Comparison of ENCODE assay signal across 23 cellular contexts in genomic region chr6:6861995-6862394, GRCh38.
A peak's percentile ranks its signal among the peaks of the same experiment; 100 is the strongest.
DNase-seq lines count a peak whose midpoint lies in the region; ATAC-seq, FAIRE-seq and TF ChIP-seq lines count a peak whose summit lies in the region.
"Had no signal": no experiment of that assay in that cellular context is flagged by ENCODE, and none has a peak within 500 bp of the region (broad histone marks: within the 10 kb centered on the region; RNA-seq: fewer than 3 reads in every experiment).

No MANE protein-coding gene starts in this region.

- H3K27ac ChIP-seq in HepG2 (ENCODE audit: extremely low read length, insufficient read depth, low read length) (no peak overlapping the region), right lobe of liver (no peak overlapping the region), hepatocyte (peak overlapping the region; percentile 83), small intestine (ENCODE audit: low read depth in 1 of 2, low read length in 1 of 2) (peak overlapping the region; percentile 38 to 40), SJCRH30 (no peak overlapping the region)
- H3K27ac ChIP-seq: 22Rv1, BLaER1, C4-2B had no signal

- no peaks in the 10 kb centered on the region for H3K36me3 ChIP-seq in HepG2 (replicated peaks in 1 of 2; ENCODE audit: control insufficient read depth in 1 of 2, insufficient read depth in 2 of 2, low read length in 2 of 2)
- no peaks in the 10 kb centered on the region for H3K36me3 ChIP-seq in right lobe of liver
- H3K36me3 ChIP-seq in hepatocyte (replicated peaks; ENCODE audit: insufficient read depth, low read depth): no peaks in the 10 kb centered on the region
- no peaks in the 10 kb centered on the region for H3K36me3 ChIP-seq in small intestine (ENCODE audit: control insufficient read depth in 2 of 2, insufficient read depth in 2 of 2, low read length in 2 of 2)
- H3K36me3 ChIP-seq in SJCRH30: no peaks in the 10 kb centered on the region
- H3K36me3 ChIP-seq: BLaER1, HAP-1 had no signal

- H3K27me3 ChIP-seq in HepG2 (ENCODE audit: control insufficient read depth in 1 of 2, insufficient read depth in 2 of 2, low read length in 2 of 2) (peaks cover 0 to 9% of the 10 kb centered on the region in 2 experiments; a peak in 1 of 5 replicates), right lobe of liver (no peaks in the 10 kb centered on the region), hepatocyte (no peaks in the 10 kb centered on the region), small intestine (ENCODE audit: control insufficient read depth in 2 of 2, insufficient read depth in 2 of 2, low read length in 2 of 2) (no peaks in the 10 kb centered on the region), SJCRH30 (no peaks in the 10 kb centered on the region)
- H3K27me3 ChIP-seq: BLaER1 had no signal

- DNase-seq in HepG2 (ENCODE audit: low spot score) (no peak), right lobe of liver (no peak), hepatocyte (ENCODE audit: low spot score) (no peak), small intestine (no peak), SJCRH30 (no peak)
- DNase-seq in activated naive CD4-positive, alpha-beta T cell treated with anti-CD3 and anti-CD28 coated beads, Interleukin-2, amount 50 U/mL, for 72 hours (ENCODE audit: low spot score in 2 of 2): no peak
- DNase-seq: CD4-positive, CD25-positive, alpha-beta regulatory T cell; CD8-positive, alpha-beta T cell; DMS153; DND-41; GOT3; HFFc6 had no signal

- H3K36me3 Mint-ChIP-seq in activated naive CD4-positive, alpha-beta T cell treated with anti-CD3 and anti-CD28 coated beads, Interleukin-2, amount 50 U/mL, for 72 hours: no peaks in the 10 kb centered on the region
- H3K36me3 Mint-ChIP-seq: CD4-positive, CD25-positive, alpha-beta regulatory T cell; CD8-positive, alpha-beta T cell had no signal

- H3K79me2 ChIP-seq in HepG2 (ENCODE audit: insufficient read depth, low read length) (no peaks in the 10 kb centered on the region), hepatocyte (no peaks in the 10 kb centered on the region)

- no peak for TF ChIP-seq RAD21 in HepG2 (CRISPR knock-in tag; IDR thresholded peaks at IDR 0.05)

- POLR2A ChIA-PET in HepG2 (lab: Yijun Ruan, JAX): no interaction called here

- H4K20me1 ChIP-seq in HepG2 (ENCODE audit: insufficient read depth, low read length): no peaks in the 10 kb centered on the region
- no peaks in the 10 kb centered on the region for H4K20me1 ChIP-seq in hepatocyte (ENCODE audit: insufficient read depth, poor library complexity, severe bottlenecking)
- H4K20me1 ChIP-seq: BLaER1 had no signal

- H3K9me2 ChIP-seq in hepatocyte (replicated peaks; ENCODE audit: insufficient read depth): no peaks in the 10 kb centered on the region

- CTCF ChIA-PET in HepG2 (lab: Yijun Ruan, JAX; ENCODE audit: low intra/inter-chr PET ratio, low total read pairs): no interaction called here

- H3K9me3 Mint-ChIP-seq in activated naive CD4-positive, alpha-beta T cell treated with anti-CD3 and anti-CD28 coated beads, Interleukin-2, amount 50 U/mL, for 72 hours: no peaks in the 10 kb centered on the region
- H3K9me3 Mint-ChIP-seq: CD4-positive, CD25-positive, alpha-beta regulatory T cell; CD8-positive, alpha-beta T cell had no signal

- peaks cover 5% of the 10 kb centered on the region; the same call in 1 of the 2 replicates for H3K4me1 ChIP-seq in HepG2 (ENCODE audit: insufficient read depth, low read length)
- peaks cover 0 to 19% (median 7%) of the 10 kb centered on the region in 4 donors for H3K4me1 ChIP-seq in right lobe of liver
- peaks cover 4% of the 10 kb centered on the region for H3K4me1 ChIP-seq in hepatocyte (ENCODE audit: insufficient read depth)
- peaks cover 0 to 2% of the 10 kb centered on the region in 2 donors for H3K4me1 ChIP-seq in small intestine (ENCODE audit: control insufficient read depth in 2 of 2, insufficient read depth in 1 of 2, low read depth in 1 of 2, low read length in 1 of 2)
- no peaks in the 10 kb centered on the region for H3K4me1 ChIP-seq in SJCRH30
- H3K4me1 ChIP-seq: HAP-1 had no signal

- TF ChIP-seq CTCF in HepG2 (CRISPR knock-in tag; IDR thresholded peaks at IDR 0.05) (no peak), right lobe of liver (IDR thresholded peaks at IDR 0.05) (no peak), hepatocyte (IDR thresholded peaks at IDR 0.05; ENCODE audit: poor library complexity) (no peak)

- no peak overlapping the region for H3K9ac ChIP-seq in HepG2 (ENCODE audit: insufficient read depth, low read depth, low read length)
- H3K9ac ChIP-seq: BLaER1 had no signal

- no peaks in the 10 kb centered on the region for H3K9me3 ChIP-seq in HepG2 (ENCODE audit: low read length)
- no peaks in the 10 kb centered on the region for H3K9me3 ChIP-seq in right lobe of liver
- H3K9me3 ChIP-seq in hepatocyte (ENCODE audit: low read depth): no peaks in the 10 kb centered on the region
- no peaks in the 10 kb centered on the region for H3K9me3 ChIP-seq in small intestine (ENCODE audit: control insufficient read depth, low read depth)
- H3K9me3 ChIP-seq in SJCRH30 (replicated peaks): no peaks in the 10 kb centered on the region
- H3K9me3 ChIP-seq: BLaER1, Caco-2, HAP-1 had no signal

- intact Hi-C loops in HepG2 (cut with micrococcal nuclease; ENCODE audit: unreplicated experiment): no loop called here
- intact Hi-C loops in right lobe of liver (cut with DNase I): no loop called here

- ATAC-seq in HepG2 (no peak), right lobe of liver (no peak), GM21515 (IDR thresholded peaks at IDR 0.05; ENCODE audit: unreplicated experiment) (no peak)
- ATAC-seq in activated naive CD4-positive, alpha-beta T cell treated with anti-CD3 and anti-CD28 coated beads, Interleukin-2, amount 50 U/mL, for 72 hours: no peak
- ATAC-seq: CD8-positive, alpha-beta T cell had no signal

- TF ChIP-seq EP300 in HepG2 (IDR thresholded peaks at IDR 0.05; ENCODE audit: low read depth in 2 of 2, low read length in 2 of 2) (no peak), HepG2 (CRISPR knock-in tag; IDR thresholded peaks at IDR 0.05; ENCODE audit: borderline replicate concordance) (no peak)

- in situ Hi-C loops in HepG2 (cut with HindIII; ENCODE audit: extremely low pct_ligation_motif_present, low pct_unique_long_range_greater_than_20kb): no loop called here

- TF ChIP-seq POLR2A in HepG2 (IDR thresholded peaks at IDR 0.05; ENCODE audit: insufficient read depth in 1 of 2, low read depth in 2 of 2, low read length in 2 of 2) (no peak), right lobe of liver (IDR thresholded peaks at IDR 0.05) (no peak)

- FAIRE-seq in HepG2 (lab: Jason Lieb, UNC) (no peak), small intestine (lab: Jason Lieb, UNC) (no peak)
- FAIRE-seq: A204.1, G401.6, GM12892, H54 had no signal

- WGBS in HepG2 (ENCODE audit: low lambda C conversion rate): 36% methylated on average over 4 of the region's 4 CpGs
- 94% methylated on average over 3 of the region's 4 CpGs for WGBS in right lobe of liver (ENCODE audit: insufficient coverage, low coverage, low lambda C conversion rate, missing lambda C conversion rate)
- 80% methylated on average over 4 of the region's 4 CpGs for WGBS in hepatocyte (ENCODE audit: low lambda C conversion rate, missing lambda C conversion rate)
- WGBS in small intestine, 3 donors: 43 to 63% (median 43%) methylated on average over 4 of the region's 4 CpGs

- H3K4me3 ChIP-seq in HepG2 (replicated peaks in 1 of 3; ENCODE audit: insufficient read depth in 1 of 3, low read depth in 2 of 3, low read length in 3 of 3) (no peak overlapping the region), right lobe of liver (no peak overlapping the region), hepatocyte (no peak overlapping the region), small intestine (ENCODE audit: low read depth in 1 of 2, low read length in 2 of 2) (no peak overlapping the region), SJCRH30 (no peak overlapping the region)
- H3K4me3 ChIP-seq: BLaER1, HAP-1 had no signal

- H3K27ac Mint-ChIP-seq in activated naive CD4-positive, alpha-beta T cell treated with anti-CD3 and anti-CD28 coated beads, Interleukin-2, amount 50 U/mL, for 72 hours: no peak overlapping the region
- H3K27ac Mint-ChIP-seq: B cell; CD8-positive, alpha-beta T cell; HFFc6 had no signal

- BruUV-seq in HepG2 (replicated peaks; lab: Mats Ljungman, UMichigan): no TSS peak

- H3K4me2 ChIP-seq in HepG2 (ENCODE audit: low read depth, low read length) (no peak overlapping the region), hepatocyte (no peak overlapping the region)
- H3K4me2 ChIP-seq: BLaER1 had no signal

- H2AFZ ChIP-seq in HepG2 (ENCODE audit: low read length): no peak overlapping the region
- H2AFZ ChIP-seq in hepatocyte: no peak overlapping the region

TF ChIP-seq in HepG2, 621 proteins besides CTCF, POLR2A, EP300 and RAD21:
- TF ChIP-seq ONECUT2 (CRISPR knock-in tag; IDR thresholded peaks at IDR 0.05): no peak
- peak; percentile 58; the same call in 1 of the 2 replicates for TF ChIP-seq ZNF629 (CRISPR knock-in tag; conservative IDR thresholded peaks at IDR 0.05)
- no peak for TF ChIP-seq ATF6 (CRISPR knock-in tag; conservative IDR thresholded peaks at IDR 0.05)

Comparison
In these comparisons a context has a peak if more than half of its experiments do, and no peak if none do; other contexts are left out.
1. H3K27ac ChIP-seq: peak in hepatocyte (single experiment) and small intestine (2 of 2); none in HepG2 (single experiment), right lobe of liver (0 of 3) and SJCRH30 (single experiment).